In the genomic region with DNA sequence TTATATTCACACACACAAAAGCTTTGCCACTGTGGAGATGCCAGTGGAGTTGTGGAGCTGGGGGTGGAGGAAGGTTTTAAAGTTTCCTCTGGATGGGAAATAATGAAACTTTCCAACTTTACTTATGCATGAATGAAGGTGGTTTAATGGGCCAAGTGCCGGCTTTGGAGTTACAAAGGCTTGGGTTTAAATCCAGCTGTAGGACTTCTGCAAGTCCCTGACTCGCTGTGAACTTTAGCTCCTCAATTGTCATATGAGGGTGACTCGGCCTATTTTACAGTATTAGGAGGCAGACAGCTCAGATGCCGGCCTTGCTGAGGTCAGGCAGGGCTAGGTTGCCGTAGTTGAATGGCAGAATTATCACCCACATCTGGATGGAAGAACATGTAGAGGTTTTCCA, we compare ENCODE assay signal across 25 cellular contexts.
DNase-seq lines count a peak whose midpoint lies in the region; FAIRE-seq and TF ChIP-seq lines count a peak whose summit lies in the region.
"Had no signal": no experiment of that assay in that cellular context is flagged by ENCODE, and none has a peak within 500 bp of the region (broad histone marks: within the 10 kb centered on the region; RNA-seq: fewer than 3 reads in every experiment).

No MANE protein-coding gene starts in this region.

- peaks cover 64% of the 10 kb centered on the region for H3K4me1 ChIP-seq in SJSA1 (replicated peaks)
- H3K4me1 ChIP-seq in sigmoid colon: peaks cover 0 to 21% (median 18%) of the 10 kb centered on the region in 4 donors
- H3K4me1 ChIP-seq: prostate gland had no signal

- no peak for TF ChIP-seq EP300 in sigmoid colon (IDR thresholded peaks at IDR 0.05)

- intact Hi-C loops in sigmoid colon (cut with DNase I): no loop called here

- no peak for TF ChIP-seq POLR2A in sigmoid colon (IDR thresholded peaks at IDR 0.05)
- TF ChIP-seq POLR2A in H54 (IDR thresholded peaks at IDR 0.05; ENCODE audit: low read depth, low read length): no peak

- 93 to 95% methylated on average over 5 of the region's 5 CpGs for WGBS in sigmoid colon, 2 donors

- DNase-seq in HCEC 1CT: peak; percentile 69
- DNase-seq in SJSA1 (ENCODE audit: low read depth in 1 of 2, low spot score in 2 of 2): no peak
- peak; percentile 65 for DNase-seq in fibroblast of mammary gland (ENCODE audit: low read depth)
- no peak for DNase-seq in sigmoid colon
- no peak for DNase-seq in DMS153 treated with DMSO at 0.1 percent for 48 hours (lab: John Stamatoyannopoulos, UW; ENCODE audit: unreplicated experiment)
- no peak for DNase-seq in NCI-H345 treated with DMSO at 0.1 percent for 48 hours (lab: John Stamatoyannopoulos, UW; ENCODE audit: unreplicated experiment)
- DNase-seq in H54 (ENCODE audit: insufficient read length, low spot score): no peak
- DNase-seq: activated CD4-positive, alpha-beta memory T cell treated with anti-CD3 and anti-CD28 coated beads, Interleukin-2, amount 10 ng/mL, durations not matched to agents 7 days and 5 days; activated CD4-positive, alpha-beta T cell treated with anti-CD3 and anti-CD28 coated beads for 1 hour; activated naive CD4-positive, alpha-beta T cell treated with anti-CD3 and anti-CD28 coated beads for 36 hours; brain microvascular endothelial cell; COR-L47; DMS53; dorsolateral prefrontal cortex; mammary epithelial cell; NCI-H1105 treated with DMSO at 0.1 percent for 48 hours; NCI-H187 treated with DMSO at 0.1 percent for 48 hours; NCI-H526; OCI-M1; stimulated activated CD4-positive, alpha-beta T cell treated with anti-CD3 and anti-CD28 coated beads, Interleukin-4, amount 100 ng/mL, for 4 hours; substantia nigra had no signal

- no peak for FAIRE-seq in H54 (lab: Jason Lieb, UNC)
- FAIRE-seq: endometrium, GM12892 had no signal

- H3K36me3 ChIP-seq in SJSA1 (no peaks in the 10 kb centered on the region), sigmoid colon (no peaks in the 10 kb centered on the region)
- H3K36me3 ChIP-seq: BLaER1, brain microvascular endothelial cell, prostate gland had no signal

- H3K27ac ChIP-seq in SJSA1 (peak overlapping the region; percentile 92), sigmoid colon (peak overlapping the region in 3 of 4 donors; percentile 44 to 65 (median 49))
- H3K27ac ChIP-seq: BLaER1, brain microvascular endothelial cell, dorsolateral prefrontal cortex, prostate gland had no signal

- no peak overlapping the region for H3K4me3 ChIP-seq in SJSA1
- no peak overlapping the region for H3K4me3 ChIP-seq in fibroblast of mammary gland (ENCODE audit: control insufficient read depth, low read depth, low read length)
- H3K4me3 ChIP-seq in sigmoid colon: no peak overlapping the region
- H3K4me3 ChIP-seq: BLaER1, dorsolateral prefrontal cortex, prostate gland had no signal

- peaks cover under 1% of the 10 kb centered on the region; the same call in 1 of the 2 replicates for H3K9me3 ChIP-seq in SJSA1 (replicated peaks)
- no peaks in the 10 kb centered on the region for H3K9me3 ChIP-seq in sigmoid colon
- H3K9me3 ChIP-seq: BLaER1, prostate gland had no signal

- H3K27me3 ChIP-seq in SJSA1 (replicated peaks): no peaks in the 10 kb centered on the region
- H3K27me3 ChIP-seq in sigmoid colon: no peaks in the 10 kb centered on the region
- H3K27me3 ChIP-seq: BLaER1, brain microvascular endothelial cell, dorsolateral prefrontal cortex had no signal

- no peak for TF ChIP-seq CTCF in fibroblast of mammary gland (conservative IDR thresholded peaks at IDR 0.05; ENCODE audit: control insufficient read depth, insufficient read depth, low read depth, low read length)
- TF ChIP-seq CTCF in sigmoid colon (IDR thresholded peaks at IDR 0.05): no peak

Comparison
In these comparisons a context has a peak if more than half of its experiments do, and no peak if none do; other contexts are left out.
1. DNase-seq: peak in HCEC 1CT (single experiment) and fibroblast of mammary gland (single experiment); none in SJSA1 (0 of 2), sigmoid colon (single experiment), DMS153 treated with DMSO at 0.1 percent for 48 hours (single experiment), NCI-H345 treated with DMSO at 0.1 percent for 48 hours (single experiment) and H54 (single experiment).